In genomic region chr9:136808075-136808780, GRCh38 we compare ENCODE assay signal across 1 cellular context.
A peak's percentile ranks its signal among the peaks of the same experiment; 100 is the strongest.
TF ChIP-seq lines count a peak whose summit lies in the region.

No MANE protein-coding gene starts in this region.

TF ChIP-seq in HepG2, 621 proteins besides CTCF, POLR2A, EP300 and RAD21 (continued from another document):
- TF ChIP-seq MLX (CRISPR knock-in tag; IDR thresholded peaks at IDR 0.05) (no peak), ZNF446 (CRISPR knock-in tag; IDR thresholded peaks at IDR 0.05) (peak; percentile 11; the same call in 1 of the 2 replicates), KDM5A (IDR thresholded peaks at IDR 0.05; ENCODE audit: borderline replicate concordance, low read length) (0 out of 2 replicates have a peak, but pooled peaks have one; percentile 45), ZNF777 (CRISPR knock-in tag; IDR thresholded peaks at IDR 0.05) (peak; percentile 34), ATF7-NPFF (CRISPR knock-in tag; IDR thresholded peaks at IDR 0.05; ENCODE audit: low read depth) (0 out of 2 replicates have a peak, but pooled peaks have one; percentile 41), MEIS2 (CRISPR knock-in tag; IDR thresholded peaks at IDR 0.05) (0 out of 2 replicates have a peak, but pooled peaks have one; percentile 18), ZNF768 (CRISPR knock-in tag; IDR thresholded peaks at IDR 0.05) (0 out of 2 replicates have a peak, but pooled peaks have one; percentile 18), HDAC1 (CRISPR knock-in tag; IDR thresholded peaks at IDR 0.05) (0 out of 2 replicates have a peak, but pooled peaks have one; percentile 5), ZNF558 (CRISPR knock-in tag; IDR thresholded peaks at IDR 0.05; ENCODE audit: borderline replicate concordance) (peak; percentile 24; the same call in 1 of the 2 replicates), ZNF563 (CRISPR knock-in tag; IDR thresholded peaks at IDR 0.05) (0 out of 2 replicates have a peak, but pooled peaks have one; percentile 18), CENPBD1 (CRISPR knock-in tag; IDR thresholded peaks at IDR 0.05; ENCODE audit: borderline replicate concordance, low read depth) (no peak), AGO2 (optimal IDR thresholded peaks at IDR 0.05; ENCODE audit: low read depth, low read length) (peak; percentile 84), HOXA3 (CRISPR knock-in tag; IDR thresholded peaks at IDR 0.05) (0 out of 2 replicates have a peak, but pooled peaks have one; percentile 5), FOXC1 (CRISPR knock-in tag; IDR thresholded peaks at IDR 0.05; ENCODE audit: borderline replicate concordance) (no peak), RFXANK (CRISPR knock-in tag; IDR thresholded peaks at IDR 0.05) (no peak), ETV6 (CRISPR knock-in tag; conservative IDR thresholded peaks at IDR 0.05) (no peak), ZNF605 (CRISPR knock-in tag; IDR thresholded peaks at IDR 0.05) (no peak), AHR (CRISPR knock-in tag; IDR thresholded peaks at IDR 0.05) (no peak), BCL3 (CRISPR knock-in tag; IDR thresholded peaks at IDR 0.05) (0 out of 2 replicates have a peak, but pooled peaks have one; percentile 48)
